ENCODE assay signal across 21 cellular contexts in genomic region chr16:56948234-56948633, GRCh38. TPM values are rescaled to one million over a fixed set of nuclear protein-coding genes. Genes with fewer than 3 reads are reported as not detected.
"Had no signal": no experiment of that assay in that cellular context is flagged by ENCODE, and none has a peak within 500 bp of the region (broad histone marks: within the 10 kb centered on the region; RNA-seq: fewer than 3 reads in every experiment).

No MANE protein-coding gene starts in this region.

- H3K9me3 ChIP-seq: lower lobe of right lung, right atrium auricular region, suprapubic skin had no signal

- H3K4me3 Mint-ChIP-seq: activated CD4-positive, alpha-beta memory T cell treated with anti-CD3 and anti-CD28 coated beads for 36 hours; activated CD8-positive, alpha-beta memory T cell treated with anti-CD3 and anti-CD28 coated beads, Interleukin-2, amount 10 ng/mL, durations not matched to agents 7 days and 5 days; endodermal cell; nephron progenitor cell; stimulated activated naive CD8-positive, alpha-beta T cell treated with anti-CD3 and anti-CD28 coated beads, Interleukin-15, Interleukin-2, amounts not matched to agents 100 ng/mL and 50 ng/mL, for 24 hours had no signal

- H3K9me3 Mint-ChIP-seq: activated CD4-positive, alpha-beta memory T cell treated with anti-CD3 and anti-CD28 coated beads for 36 hours; endodermal cell; nephron progenitor cell; stimulated activated naive CD8-positive, alpha-beta T cell treated with anti-CD3 and anti-CD28 coated beads, Interleukin-15, Interleukin-2, amounts not matched to agents 100 ng/mL and 50 ng/mL, for 24 hours had no signal

- ATAC-seq: activated CD8-positive, alpha-beta memory T cell treated with anti-CD3 and anti-CD28 coated beads, Interleukin-2, amount 10 ng/mL, durations not matched to agents 7 days and 5 days; left colon; lower lobe of right lung; SK-N-SH treated with all-trans-retinoic acid at 6 μM for 48 hours had no signal

- H3K27me3 Mint-ChIP-seq: activated CD4-positive, alpha-beta memory T cell treated with anti-CD3 and anti-CD28 coated beads for 36 hours; activated CD8-positive, alpha-beta memory T cell treated with anti-CD3 and anti-CD28 coated beads, Interleukin-2, amount 10 ng/mL, durations not matched to agents 7 days and 5 days; progenitor cell of endocrine pancreas; stimulated activated naive CD8-positive, alpha-beta T cell treated with anti-CD3 and anti-CD28 coated beads, Interleukin-15, Interleukin-2, amounts not matched to agents 100 ng/mL and 50 ng/mL, for 24 hours had no signal

- H3K27ac Mint-ChIP-seq: activated CD4-positive, alpha-beta memory T cell treated with anti-CD3 and anti-CD28 coated beads for 36 hours; endodermal cell; nephron progenitor cell had no signal

- DNase-seq: activated CD4-positive, alpha-beta memory T cell treated with anti-CD3 and anti-CD28 coated beads for 36 hours; activated CD4-positive, CD25-positive, alpha-beta regulatory T cell; activated CD8-positive, alpha-beta memory T cell treated with anti-CD3 and anti-CD28 coated beads, Interleukin-2, amount 10 ng/mL, durations not matched to agents 7 days and 5 days; activated gamma-delta T cell treated with Interleukin-2 at 50 U/mL for 16 hours; activated T-cell treated with anti-CD3 and anti-CD28 coated beads, Interleukin-2, amount 50 U/mL, for 1 hour; dorsolateral prefrontal cortex; endodermal cell; left colon; lower lobe of right lung; nephron progenitor cell; stimulated activated CD4-positive, alpha-beta T cell treated with anti-CD3 and anti-CD28 coated beads, Interleukin-15, amount 100 ng/mL, for 24 hours; stimulated activated CD4-positive, alpha-beta T cell treated with anti-CD3 and anti-CD28 coated beads, Interleukin-4, amount 100 ng/mL, for 24 hours; T-helper 2 cell had no signal

RNA-seq across cellular contexts. Expression of gene CETP, which starts 13.5 kb away (rescaled TPM):
- total RNA-seq: activated CD4-positive, alpha-beta memory T cell treated with anti-CD3 and anti-CD28 coated beads for 36 hours; activated CD8-positive, alpha-beta memory T cell treated with anti-CD3 and anti-CD28 coated beads, Interleukin-2, amount 10 ng/mL, durations not matched to agents 7 days and 5 days; bronchial epithelial cell; endodermal cell; epithelial cell of proximal tubule; progenitor cell of endocrine pancreas; right atrium auricular region had no signal
- polyA plus RNA-seq: aorta had no signal

RNA-seq across cellular contexts. Expression of gene NLRC5, which starts 41.1 kb away (rescaled TPM):
- total RNA-seq: progenitor cell of endocrine pancreas had no signal
